In the genomic region with DNA sequence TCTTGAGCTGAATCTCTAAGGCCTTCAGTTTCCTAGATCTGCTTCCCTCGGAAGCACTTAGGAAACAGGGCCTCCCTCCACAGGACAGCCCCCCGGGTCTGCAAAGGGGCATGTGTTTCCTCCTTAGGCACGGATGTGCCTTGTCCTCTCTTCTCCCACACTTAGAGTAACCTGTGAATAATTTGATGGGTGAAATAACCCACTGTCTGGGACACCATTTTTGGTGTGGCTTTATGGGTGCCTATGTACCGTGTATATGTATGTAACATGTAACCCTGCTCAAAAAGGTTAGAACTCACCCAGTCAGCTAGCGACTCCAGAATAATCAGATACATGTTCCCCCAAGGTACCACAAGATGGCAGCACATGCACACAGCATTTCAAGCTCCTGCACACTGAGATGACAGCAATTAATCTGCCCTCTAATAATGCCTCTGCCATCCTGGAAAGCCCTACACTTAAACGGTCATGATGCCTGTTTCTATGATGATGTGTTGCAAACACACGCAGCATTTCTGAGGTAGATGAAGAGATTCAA, we compare ENCODE assay signal across 8 cellular contexts.
DNase-seq lines count a peak whose midpoint lies in the region; ATAC-seq and TF ChIP-seq lines count a peak whose summit lies in the region.

No MANE protein-coding gene starts in this region.

- DNase-seq in CD1c-positive myeloid dendritic cell (ENCODE audit: extremely low spot score) (peak; percentile 90), HL-60 (ENCODE audit: low read depth in 1 of 2, low spot score in 1 of 2) (peak; percentile 78 to 84), NCI-H82 (lab: John Stamatoyannopoulos, UW) (peak; percentile 94), mesenchymal stem cell (peak; percentile 88)
- DNase-seq in activated CD4-positive, alpha-beta T cell treated with anti-CD3 and anti-CD28 coated beads, Interleukin-2, amount 50 U/mL, for 48 hours = peak; percentile 64 to 74
- peak; percentile 61 for DNase-seq in effector CD8-positive, alpha-beta T cell (lab: John Stamatoyannopoulos, UW)
- DNase-seq in stimulated activated CD8-positive, alpha-beta memory T cell treated with anti-CD3 and anti-CD28 coated beads, Interleukin-4, amount 100 ng/mL, for 1 hour (ENCODE audit: low read depth in 2 of 2, low spot score in 1 of 2) = peak; percentile 10 to 59

- H3K36me3 ChIP-seq in mesenchymal stem cell (ENCODE audit: control insufficient read depth in 1 of 2, insufficient read depth in 2 of 2, low read depth in 1 of 2, low read length in 2 of 2) = no peaks in the 10 kb centered on the region

- H2BK12ac ChIP-seq in mesenchymal stem cell (ENCODE audit: low read length in 2 of 2) = no peak overlapping the region

- H3K79me1 ChIP-seq in mesenchymal stem cell (replicated peaks; ENCODE audit: low read length, poor library complexity, severe bottlenecking) = no peaks in the 10 kb centered on the region

- no peak overlapping the region for H3K18ac ChIP-seq in mesenchymal stem cell (ENCODE audit: low read depth in 1 of 2, low read length in 2 of 2)

- no peak overlapping the region for H3K4me2 ChIP-seq in mesenchymal stem cell (ENCODE audit: low read length, poor library complexity, severe bottlenecking)

- H2BK120ac ChIP-seq in mesenchymal stem cell (ENCODE audit: low read depth, low read length) = no peak overlapping the region

- no peak overlapping the region for H2BK5ac ChIP-seq in mesenchymal stem cell (ENCODE audit: low read depth, low read length, poor library complexity, severe bottlenecking)

- peak; percentile 90 for TF ChIP-seq CTCF in HL-60 (IDR thresholded peaks at IDR 0.05; ENCODE audit: insufficient read depth, low read length)

- peaks cover 3% of the 10 kb centered on the region for H3K4me1 ChIP-seq in mesenchymal stem cell (ENCODE audit: control insufficient read depth, insufficient read depth, low read depth, low read length)

- no peaks in the 10 kb centered on the region for H3K9me3 ChIP-seq in mesenchymal stem cell (ENCODE audit: control insufficient read depth, low read length)

- no peak overlapping the region for H2AFZ ChIP-seq in mesenchymal stem cell (ENCODE audit: low read depth, low read length)

- no peak overlapping the region for H2BK15ac ChIP-seq in mesenchymal stem cell (ENCODE audit: low read depth, poor library complexity, severe bottlenecking)

- no peak overlapping the region for H3K27ac ChIP-seq in HL-60 (replicated peaks)
- no peak overlapping the region for H3K27ac ChIP-seq in mesenchymal stem cell (ENCODE audit: low read length, poor library complexity, severe bottlenecking)

- no peak overlapping the region for H3K14ac ChIP-seq in mesenchymal stem cell (ENCODE audit: low read length in 2 of 2)

- no peak overlapping the region for H3K4me3 ChIP-seq in HL-60 (replicated peaks; ENCODE audit: insufficient read depth, low read length)
- H3K4me3 ChIP-seq in mesenchymal stem cell (ENCODE audit: insufficient read depth in 1 of 2, low read depth in 1 of 2, low read length in 2 of 2) = no peak overlapping the region

- no peak overlapping the region for H3K4ac ChIP-seq in mesenchymal stem cell (ENCODE audit: low read depth in 1 of 2, low read length in 2 of 2)

- no peaks in the 10 kb centered on the region for H3K27me3 ChIP-seq in HL-60 (ENCODE audit: insufficient read depth, poor library complexity, severe bottlenecking)
- peaks cover 13% of the 10 kb centered on the region in 2 experiments for H3K27me3 ChIP-seq in mesenchymal stem cell (ENCODE audit: control insufficient read depth in 1 of 2, insufficient read depth in 1 of 2, low read length in 2 of 2)

- H3K23ac ChIP-seq in mesenchymal stem cell (ENCODE audit: low read length in 2 of 2) = no peak overlapping the region

- no peak overlapping the region for H4K91ac ChIP-seq in mesenchymal stem cell (ENCODE audit: low read length)

- no peak overlapping the region for H4K8ac ChIP-seq in mesenchymal stem cell (ENCODE audit: low read length)

- H2AK5ac ChIP-seq in mesenchymal stem cell (ENCODE audit: low read length, severe bottlenecking) = no peak overlapping the region

- 18% methylated on average over 5 of the region's 7 CpGs for WGBS in mesenchymal stem cell

- H3K9ac ChIP-seq in mesenchymal stem cell (ENCODE audit: low read length) = no peak overlapping the region

- peak; percentile 74 for ATAC-seq in GM19351 (IDR thresholded peaks at IDR 0.05; ENCODE audit: unreplicated experiment)

Comparison
In these comparisons a context has a peak if more than half of its experiments do, and no peak if none do; other contexts are left out.
1. DNase-seq: peak in every context shown above with its lines; median percentile 94 in NCI-H82; 90 in CD1c-positive myeloid dendritic cell; 88 in mesenchymal stem cell; 81 in HL-60; 69 in activated CD4-positive, alpha-beta T cell treated with anti-CD3 and anti-CD28 coated beads, Interleukin-2, amount 50 U/mL, for 48 hours; 61 in effector CD8-positive, alpha-beta T cell; 34 in stimulated activated CD8-positive, alpha-beta memory T cell treated with anti-CD3 and anti-CD28 coated beads, Interleukin-4, amount 100 ng/mL, for 1 hour.